Comparison of ENCODE assay signal across 23 cellular contexts in genomic region chr10:8396675-8397074, GRCh38.
DNase-seq lines count a peak whose midpoint lies in the region; ATAC-seq, FAIRE-seq and TF ChIP-seq lines count a peak whose summit lies in the region.
"Had no signal": no experiment of that assay in that cellular context is flagged by ENCODE, and none has a peak within 500 bp of the region (broad histone marks: within the 10 kb centered on the region; RNA-seq: fewer than 3 reads in every experiment).

No MANE protein-coding gene starts in this region.

- TF ChIP-seq POLR2A in IMR-90 (IDR thresholded peaks at IDR 0.05; ENCODE audit: low read depth, low read length): no peak

- no peak overlapping the region for H3K56ac ChIP-seq in IMR-90 (ENCODE audit: extremely low read depth, insufficient read depth, low read length)

- TF ChIP-seq RAD21 in IMR-90 (IDR thresholded peaks at IDR 0.05; ENCODE audit: low read length): no peak

- no peak overlapping the region for H3K18ac ChIP-seq in IMR-90 (ENCODE audit: low read depth, low read length)

- H4K5ac ChIP-seq in IMR-90 (ENCODE audit: low read depth, low read length): no peak overlapping the region

- H2AK5ac ChIP-seq in IMR-90 (ENCODE audit: low read depth, low read length): no peak overlapping the region

- H3K27me3 ChIP-seq in IMR-90 (ENCODE audit: control insufficient read depth, insufficient read depth, low read length) (no peaks in the 10 kb centered on the region), keratinocyte (ENCODE audit: control insufficient read depth, extremely low read depth, insufficient read depth, low read length) (no peaks in the 10 kb centered on the region)
- H3K27me3 ChIP-seq: BE2C, testis had no signal

- CTCF ChIA-PET in IMR-90 (lab: Yijun Ruan, JAX): no interaction called here

- ATAC-seq in IMR-90 (ENCODE audit: low read depth): peak; percentile 83
- ATAC-seq: CD8-positive, alpha-beta T cell; stimulated activated naive CD8-positive, alpha-beta T cell treated with anti-CD3 and anti-CD28 coated beads, Interleukin-15, Interleukin-2, amounts not matched to agents 100 U/mL and 50 U/mL, for 24 hours had no signal

- peak overlapping the region; percentile 58 for H2BK5ac ChIP-seq in IMR-90 (ENCODE audit: low read depth, low read length, poor library complexity, severe bottlenecking)

- H3K4me2 ChIP-seq in IMR-90 (ENCODE audit: low read depth, low read length) (no peak overlapping the region), keratinocyte (ENCODE audit: control insufficient read depth, extremely low read depth, insufficient read depth, low read depth, low read length) (no peak overlapping the region)

- no peak overlapping the region for H3K27ac ChIP-seq in IMR-90 (ENCODE audit: insufficient read depth, low read length)
- H3K27ac ChIP-seq in keratinocyte (ENCODE audit: control insufficient read depth, insufficient read depth, low read length): no peak overlapping the region
- H3K27ac ChIP-seq: left ventricle myocardium inferior, parathyroid adenoma, testis had no signal

- H4K91ac ChIP-seq in IMR-90 (ENCODE audit: insufficient read depth, low read depth, low read length): no peak overlapping the region

- no peak overlapping the region for H3K4me3 ChIP-seq in IMR-90 (ENCODE audit: insufficient read depth, low read depth, low read length)
- no peak overlapping the region for H3K4me3 ChIP-seq in choroid plexus epithelial cell (ENCODE audit: low read depth, low read length)
- no peak overlapping the region for H3K4me3 ChIP-seq in keratinocyte (ENCODE audit: control insufficient read depth in 2 of 3, extremely low read depth in 1 of 3, insufficient read depth in 2 of 3, low read depth in 1 of 3, low read length in 3 of 3)
- H3K4me3 ChIP-seq: left ventricle myocardium inferior, testis had no signal

- H2BK15ac ChIP-seq in IMR-90 (ENCODE audit: low read depth, low read length): no peak overlapping the region

- no CpG with 5 or more reads among the region's 1 CpG for WGBS in IMR-90 (ENCODE audit: extremely low coverage in 2 of 2, insufficient read length in 1 of 2), 2 experiments

- H3K4me1 ChIP-seq in IMR-90 (ENCODE audit: control insufficient read depth, insufficient read depth, low read length) (no peaks in the 10 kb centered on the region), keratinocyte (ENCODE audit: control insufficient read depth, extremely low read depth, insufficient read depth, low read length) (peaks cover 15% of the 10 kb centered on the region)
- H3K4me1 ChIP-seq: BE2C, left ventricle myocardium inferior, parathyroid adenoma, testis had no signal

- no peaks in the 10 kb centered on the region for H3K36me3 ChIP-seq in IMR-90 (ENCODE audit: control insufficient read depth, insufficient read depth, low read length)
- H3K36me3 ChIP-seq in keratinocyte (ENCODE audit: control insufficient read depth in 2 of 2, extremely low read depth in 1 of 2, insufficient read depth in 2 of 2, low read length in 2 of 2): no peaks in the 10 kb centered on the region
- H3K36me3 ChIP-seq: BE2C, left ventricle myocardium inferior had no signal

- no peaks in the 10 kb centered on the region for H4K20me1 ChIP-seq in IMR-90 (ENCODE audit: insufficient read depth, low read length)
- no peaks in the 10 kb centered on the region for H4K20me1 ChIP-seq in keratinocyte (ENCODE audit: control insufficient read depth, extremely low read depth, insufficient read depth, low read length)

- DNase-seq in EL: peak; percentile 28
- peak; percentile 35 for DNase-seq in IMR-90
- DNase-seq in choroid plexus epithelial cell (ENCODE audit: low read depth): peak; percentile 11
- DNase-seq in keratinocyte (ENCODE audit: low read depth, low spot score): peak; percentile 35
- DNase-seq in NCI-H510A treated with DMSO at 0.1 percent for 48 hours (lab: John Stamatoyannopoulos, UW): no peak
- no peak for DNase-seq in NCI-H69 (lab: John Stamatoyannopoulos, UW)
- no peak for DNase-seq in NCI-H345 (lab: John Stamatoyannopoulos, UW)
- DNase-seq: activated effector memory CD4-positive, alpha-beta T cell treated with anti-CD3 and anti-CD28 coated beads, Interleukin-2, amount 50 U/mL, for 16 hours; activated naive CD8-positive, alpha-beta T cell treated with anti-CD3 and anti-CD28 coated beads, Interleukin-2, amount 10 ng/mL, durations not matched to agents 7 days and 5 days; activated T-cell treated with anti-CD3 and anti-CD28 coated beads, Interleukin-2, amount 50 U/mL, for 24 hours; BE2C; CD8-positive, alpha-beta T cell; immature natural killer cell; left ventricle myocardium inferior; NCI-H1436 treated with DMSO at 0.1 percent for 48 hours; NCI-H82; RPMI8226; small intestine; stimulated activated naive CD8-positive, alpha-beta T cell treated with anti-CD3 and anti-CD28 coated beads, Interleukin-15, Interleukin-2, amounts not matched to agents 100 U/mL and 50 U/mL, for 24 hours; T-helper 1 cell; testis had no signal

- H2AK9ac ChIP-seq in IMR-90 (replicated peaks; ENCODE audit: low read depth, low read length, poor library complexity): no peak overlapping the region

- no peak overlapping the region for H2BK20ac ChIP-seq in IMR-90 (ENCODE audit: low read depth, low read length)

- no peak overlapping the region for H3K4ac ChIP-seq in IMR-90 (ENCODE audit: low read depth, low read length)

- H3K9me3 ChIP-seq in IMR-90 (ENCODE audit: control insufficient read depth, insufficient read depth, low read length) (peaks cover 14% of the 10 kb centered on the region), keratinocyte (ENCODE audit: control insufficient read depth, low read depth, low read length) (no peaks in the 10 kb centered on the region)
- H3K9me3 ChIP-seq: BE2C, left ventricle myocardium inferior, testis had no signal

- no peak overlapping the region for H4K8ac ChIP-seq in IMR-90 (ENCODE audit: low read depth in 2 of 2, low read length in 2 of 2)

- intact Hi-C loops in IMR-90 (cut with micrococcal nuclease): no loop called here

- BruUV-seq in IMR-90 (replicated peaks; lab: Mats Ljungman, UMichigan): no TSS peak

- H3K9ac ChIP-seq in IMR-90 (ENCODE audit: low read depth, low read length) (no peak overlapping the region), keratinocyte (ENCODE audit: control insufficient read depth, extremely low read depth, insufficient read depth, low read length) (no peak overlapping the region)
- H3K9ac ChIP-seq: parathyroid adenoma had no signal

- POLR2A ChIA-PET in IMR-90 (lab: Charles Lee; ENCODE audit: unreplicated experiment): no interaction called here

- TF ChIP-seq CTCF in IMR-90 (conservative IDR thresholded peaks at IDR 0.05; ENCODE audit: low read depth, low read length) (no peak), choroid plexus epithelial cell (conservative IDR thresholded peaks at IDR 0.05; ENCODE audit: low read depth, low read length) (no peak), keratinocyte (optimal IDR thresholded peaks at IDR 0.05 in 1 of 3, IDR thresholded peaks at IDR 0.05 in 1 of 3, conservative IDR thresholded peaks at IDR 0.05 in 1 of 3; ENCODE audit: extremely low read depth in 1 of 3, insufficient read depth in 2 of 3, low read length in 3 of 3) (no peak)

- H3K79me1 ChIP-seq in IMR-90 (ENCODE audit: low read depth in 1 of 2, low read length in 2 of 2): no peaks in the 10 kb centered on the region

- no peaks in the 10 kb centered on the region for H3K79me2 ChIP-seq in keratinocyte (ENCODE audit: control insufficient read depth, insufficient read depth, low read length)
- H3K79me2 ChIP-seq: parathyroid adenoma had no signal

- in situ Hi-C loops in IMR-90 (cut with MboI; ENCODE audit: low sequenced_read_pairs): no loop called here

- no peak overlapping the region for H3K14ac ChIP-seq in IMR-90 (replicated peaks; ENCODE audit: low read depth, low read length)

- H2BK120ac ChIP-seq in IMR-90 (ENCODE audit: low read depth, low read length): no peak overlapping the region

- no peaks in the 10 kb centered on the region for H3K9me1 ChIP-seq in IMR-90 (ENCODE audit: insufficient read depth, low read length)
- no peaks in the 10 kb centered on the region for H3K9me1 ChIP-seq in keratinocyte (ENCODE audit: control insufficient read depth, extremely low read depth, insufficient read depth, low read length)

- H2AFZ ChIP-seq in IMR-90 (replicated peaks; ENCODE audit: low read length, poor library complexity): no peak overlapping the region
- no peak overlapping the region for H2AFZ ChIP-seq in keratinocyte (ENCODE audit: control insufficient read depth, low read length)
- H2AFZ ChIP-seq: parathyroid adenoma had no signal

- FAIRE-seq in keratinocyte (lab: Jason Lieb, UNC): peak; percentile 90
- FAIRE-seq: H54, small intestine had no signal

- no peak overlapping the region for H3K23ac ChIP-seq in IMR-90 (ENCODE audit: low read depth, low read length)

- dilution Hi-C loops in IMR-90 (cut with HindIII; ENCODE audit: low sequenced_read_pairs, unreplicated experiment) (no loop called here), keratinocyte (cut with MboI; ENCODE audit: extremely low pct_ligation_motif_present, low sequenced_read_pairs) (no loop called here)

TF ChIP-seq in IMR-90, 13 proteins besides CTCF, POLR2A, EP300 and RAD21:
- TF ChIP-seq NFE2L2 (IDR thresholded peaks at IDR 0.05; ENCODE audit: low read depth, low read length): no peak

Comparison
In these comparisons a context has a peak if more than half of its experiments do, and no peak if none do; other contexts are left out.
1. DNase-seq: peak in EL (single experiment), IMR-90 (single experiment), choroid plexus epithelial cell (single experiment) and keratinocyte (single experiment); none in NCI-H510A treated with DMSO at 0.1 percent for 48 hours (single experiment), NCI-H69 (single experiment) and NCI-H345 (single experiment).